8 cellular contexts compared by ENCODE assay signal in the genomic region with DNA sequence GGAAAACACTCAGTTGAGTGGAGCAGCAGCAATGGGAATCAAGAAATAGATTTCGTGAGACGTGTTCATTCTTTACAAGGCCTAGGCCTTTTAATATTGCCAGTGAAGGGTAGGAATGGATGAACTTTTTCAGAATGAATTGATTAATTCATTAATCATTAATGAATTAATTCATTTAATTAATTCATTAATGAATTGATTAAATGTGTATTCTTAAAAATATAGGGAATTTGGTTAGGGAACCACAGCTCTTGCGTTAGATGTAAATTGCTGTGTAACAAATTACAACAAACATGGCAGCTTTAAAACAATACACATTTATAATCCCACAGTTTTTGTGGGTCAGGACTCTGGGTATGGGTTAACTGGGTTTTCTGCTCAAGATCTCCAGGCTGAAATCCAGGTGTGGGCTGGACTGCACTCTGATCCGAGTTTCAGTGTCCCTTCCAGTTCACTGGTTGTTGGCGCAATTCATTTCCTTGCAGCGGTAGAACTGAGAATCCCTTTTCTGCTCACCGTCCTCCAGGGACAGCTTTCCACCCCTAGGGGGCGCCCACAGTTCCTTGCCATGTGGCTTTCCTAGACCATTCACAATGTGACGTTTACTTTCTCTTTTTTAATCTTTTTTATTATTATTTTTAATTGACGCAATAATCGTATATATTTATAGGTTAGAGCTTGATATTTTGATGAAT. TPM values are rescaled to one million over a fixed set of nuclear protein-coding genes. Genes with fewer than 3 reads are reported as not detected.
DNase-seq lines count a peak whose midpoint lies in the region; ATAC-seq, FAIRE-seq and TF ChIP-seq lines count a peak whose summit lies in the region.

No MANE protein-coding gene starts in this region.

- peaks cover 0 to 2% of the 10 kb centered on the region in 2 donors for H3K4me1 Mint-ChIP-seq in natural killer cell treated with Interleukin-12 subunit alpha and Interleukin-12 subunit beta and Interleukin-15 and Interleukin-18, amount 100 ng/mL, for 72 hours (ENCODE audit: low read depth in 2 of 2)

- no peak overlapping the region for H3K4me3 ChIP-seq in AG09309 (ENCODE audit: control insufficient read depth, low read depth, low read length)

- H3K27ac Mint-ChIP-seq in natural killer cell treated with Interleukin-12 subunit alpha and Interleukin-12 subunit beta and Interleukin-15 and Interleukin-18, amount 100 ng/mL, for 72 hours = no peak overlapping the region

- FAIRE-seq in GM18507 (lab: Jason Lieb, UNC) = peak; percentile 70

- DNase-seq in AG09309 (ENCODE audit: low read depth) = no peak
- DNase-seq in GM18507 (ENCODE audit: extremely low spot score, insufficient read length, low read depth) = peak; percentile 33
- DNase-seq in NCI-H748 (lab: John Stamatoyannopoulos, UW; ENCODE audit: unreplicated experiment) = peak; percentile 20
- DNase-seq in activated CD8-positive, alpha-beta memory T cell treated with anti-CD3 and anti-CD28 coated beads for 4 hours (ENCODE audit: low read depth in 2 of 2) = peak; percentile 47 to 52
- peak; percentile 70 to 76 for DNase-seq in erythroblast (lab: John Stamatoyannopoulos, UW)
- peak; percentile 86 for DNase-seq in natural killer cell treated with Interleukin-12 subunit alpha and Interleukin-12 subunit beta and Interleukin-15 and Interleukin-18, amount 100 ng/mL, for 72 hours (ENCODE audit: low spot score)
- peak; percentile 89 for DNase-seq in stimulated activated naive CD8-positive, alpha-beta T cell treated with anti-CD3 and anti-CD28 coated beads, Interleukin-15, Interleukin-2, amounts not matched to agents 100 U/mL and 50 U/mL, for 24 hours

- H3K9me3 Mint-ChIP-seq in natural killer cell treated with Interleukin-12 subunit alpha and Interleukin-12 subunit beta and Interleukin-15 and Interleukin-18, amount 100 ng/mL, for 72 hours = no peaks in the 10 kb centered on the region

- peak; percentile 75 for ATAC-seq in HG03025 (IDR thresholded peaks at IDR 0.05; ENCODE audit: low FRiP score, unreplicated experiment)
- peak; percentile 73 to 77 for ATAC-seq in natural killer cell treated with Interleukin-12 subunit alpha and Interleukin-12 subunit beta and Interleukin-15 and Interleukin-18, amount 100 ng/mL, for 72 hours
- ATAC-seq in stimulated activated naive CD8-positive, alpha-beta T cell treated with anti-CD3 and anti-CD28 coated beads, Interleukin-15, Interleukin-2, amounts not matched to agents 100 U/mL and 50 U/mL, for 24 hours = peak; percentile 75

- no peaks in the 10 kb centered on the region for H3K36me3 Mint-ChIP-seq in natural killer cell treated with Interleukin-12 subunit alpha and Interleukin-12 subunit beta and Interleukin-15 and Interleukin-18, amount 100 ng/mL, for 72 hours

- TF ChIP-seq CTCF in AG09309 (IDR thresholded peaks at IDR 0.05; ENCODE audit: control insufficient read depth, insufficient read depth, low read depth, low read length, missing control alignments) = peak; percentile 88

- peaks cover 6 to 7% of the 10 kb centered on the region in 2 donors for H3K27me3 Mint-ChIP-seq in natural killer cell treated with Interleukin-12 subunit alpha and Interleukin-12 subunit beta and Interleukin-15 and Interleukin-18, amount 100 ng/mL, for 72 hours

- no peak overlapping the region for H3K4me3 Mint-ChIP-seq in natural killer cell treated with Interleukin-12 subunit alpha and Interleukin-12 subunit beta and Interleukin-15 and Interleukin-18, amount 100 ng/mL, for 72 hours

- no peak for TF ChIP-seq POLR2A in erythroblast (IDR thresholded peaks at IDR 0.05; ENCODE audit: low read length)

RNA-seq across cellular contexts. Expression of a gene that starts 32.8 kb away (rescaled TPM):
- total RNA-seq in natural killer cell treated with Interleukin-12 subunit alpha and Interleukin-12 subunit beta and Interleukin-15 and Interleukin-18, amount 100 ng/mL, for 72 hours = under 1 TPM; 0.10 to 0.11 TPM
